Comparison of ENCODE assay signal across 17 cellular contexts in the genomic region with DNA sequence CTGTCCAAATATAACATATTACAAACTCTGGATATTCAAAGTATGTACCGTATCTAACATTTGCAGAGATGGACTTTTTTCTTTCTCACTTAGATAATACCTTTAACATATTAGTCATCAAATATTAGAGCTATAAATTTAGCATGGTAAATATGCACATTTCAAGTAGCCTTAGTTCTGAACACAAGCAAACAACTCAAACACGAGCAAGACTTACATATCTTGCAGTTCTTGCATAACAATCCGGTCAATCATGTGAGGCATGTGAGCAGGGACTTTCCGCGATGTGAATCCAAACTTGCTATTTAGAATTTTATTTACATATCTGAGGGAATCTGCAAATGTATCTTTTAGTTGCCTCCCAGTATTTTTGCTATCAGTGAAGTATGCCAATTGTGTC. TPM values are rescaled to one million over a fixed set of nuclear protein-coding genes. Genes with fewer than 3 reads are reported as not detected.
DNase-seq lines count a peak whose midpoint lies in the region; ATAC-seq and TF ChIP-seq lines count a peak whose summit lies in the region.
"Had no signal": no experiment of that assay in that cellular context is flagged by ENCODE, and none has a peak within 500 bp of the region (broad histone marks: within the 10 kb centered on the region; RNA-seq: fewer than 3 reads in every experiment).

No MANE protein-coding gene starts in this region.

- peaks cover 10 to 72% of the 10 kb centered on the region in 2 experiments for H3K36me3 ChIP-seq in mesenchymal stem cell (ENCODE audit: control insufficient read depth in 1 of 2, insufficient read depth in 2 of 2, low read depth in 1 of 2, low read length in 2 of 2)

- H2AK5ac ChIP-seq in mesenchymal stem cell (ENCODE audit: low read length, severe bottlenecking): no peak overlapping the region

- H2AFZ ChIP-seq in mesenchymal stem cell (ENCODE audit: low read depth, low read length): no peak overlapping the region

- H3K4me3 ChIP-seq in epithelial cell of esophagus (ENCODE audit: low read length) (no peak overlapping the region), mesenchymal stem cell (ENCODE audit: insufficient read depth in 1 of 2, low read depth in 1 of 2, low read length in 2 of 2) (no peak overlapping the region)

- H3K27ac ChIP-seq in 22Rv1 (peak overlapping the region; percentile 68), mesenchymal stem cell (ENCODE audit: low read length, poor library complexity, severe bottlenecking) (no peak overlapping the region)

- ATAC-seq in stimulated activated effector memory CD8-positive, alpha-beta T cell treated with anti-CD3 and anti-CD28 coated beads, Interleukin-12 subunit alpha, Interleukin-12 subunit beta, amount 100 ng/mL, for 72 hours: no peak
- ATAC-seq in GM19395 (IDR thresholded peaks at IDR 0.05; ENCODE audit: unreplicated experiment): no peak
- ATAC-seq in activated naive CD8-positive, alpha-beta T cell treated with anti-CD3 and anti-CD28 coated beads, Interleukin-2, amount 50 U/mL, for 24 hours: no peak
- ATAC-seq: Panc1 had no signal

- TF ChIP-seq CTCF in 22Rv1 (IDR thresholded peaks at IDR 0.05) (no peak), epithelial cell of esophagus (IDR thresholded peaks at IDR 0.05; ENCODE audit: insufficient read depth, low read depth, low read length, missing control alignments) (no peak), GM10266 (IDR thresholded peaks at IDR 0.05; ENCODE audit: control insufficient read depth, insufficient read depth, low read depth, missing control alignments) (no peak)

- H4K91ac ChIP-seq in mesenchymal stem cell (ENCODE audit: low read length): no peak overlapping the region

- H3K36me3 Mint-ChIP-seq in stimulated activated effector memory CD8-positive, alpha-beta T cell treated with anti-CD3 and anti-CD28 coated beads, Interleukin-12 subunit alpha, Interleukin-12 subunit beta, amount 100 ng/mL, for 72 hours: peaks cover 99% of the 10 kb centered on the region
- peaks cover 28% of the 10 kb centered on the region for H3K36me3 Mint-ChIP-seq in activated naive CD8-positive, alpha-beta T cell treated with anti-CD3 and anti-CD28 coated beads, Interleukin-2, amount 50 U/mL, for 24 hours (ENCODE audit: low read depth)

- H3K23ac ChIP-seq in mesenchymal stem cell (ENCODE audit: low read length in 2 of 2): no peak overlapping the region

- no peak overlapping the region for H2BK5ac ChIP-seq in mesenchymal stem cell (ENCODE audit: low read depth, low read length, poor library complexity, severe bottlenecking)

- H3K79me1 ChIP-seq in mesenchymal stem cell (replicated peaks; ENCODE audit: low read length, poor library complexity, severe bottlenecking): no peaks in the 10 kb centered on the region

- no peak overlapping the region for H2BK12ac ChIP-seq in mesenchymal stem cell (ENCODE audit: low read length in 2 of 2)

- DNase-seq in NCI-H226: peak; percentile 37
- peak; percentile 13 for DNase-seq in epithelial cell of esophagus (ENCODE audit: low read depth)
- DNase-seq in mesenchymal stem cell: peak; percentile 17
- DNase-seq in stimulated activated effector memory CD8-positive, alpha-beta T cell treated with anti-CD3 and anti-CD28 coated beads, Interleukin-12 subunit alpha, Interleukin-12 subunit beta, amount 100 ng/mL, for 72 hours (ENCODE audit: low spot score in 2 of 2): no peak
- DNase-seq in GM10266 (ENCODE audit: extremely low spot score): no peak
- DNase-seq in activated naive CD8-positive, alpha-beta T cell treated with anti-CD3 and anti-CD28 coated beads, Interleukin-2, amount 50 U/mL, for 24 hours: no peak
- DNase-seq: DMS53, KBM-7, NCI-H1092 treated with DMSO at 0.1 percent for 48 hours, NCI-H1694, NCI-H446 treated with DMSO at 0.1 percent for 48 hours, NCI-H748 treated with DMSO at 0.1 percent for 48 hours, Right ventricle myocardium superior had no signal

- H2BK15ac ChIP-seq in mesenchymal stem cell (ENCODE audit: low read depth, poor library complexity, severe bottlenecking): no peak overlapping the region

- no peak overlapping the region for H3K4me3 Mint-ChIP-seq in stimulated activated effector memory CD8-positive, alpha-beta T cell treated with anti-CD3 and anti-CD28 coated beads, Interleukin-12 subunit alpha, Interleukin-12 subunit beta, amount 100 ng/mL, for 72 hours
- no peak overlapping the region for H3K4me3 Mint-ChIP-seq in activated naive CD8-positive, alpha-beta T cell treated with anti-CD3 and anti-CD28 coated beads, Interleukin-2, amount 50 U/mL, for 24 hours

- H3K27ac Mint-ChIP-seq in stimulated activated effector memory CD8-positive, alpha-beta T cell treated with anti-CD3 and anti-CD28 coated beads, Interleukin-12 subunit alpha, Interleukin-12 subunit beta, amount 100 ng/mL, for 72 hours: no peak overlapping the region
- no peak overlapping the region for H3K27ac Mint-ChIP-seq in activated naive CD8-positive, alpha-beta T cell treated with anti-CD3 and anti-CD28 coated beads, Interleukin-2, amount 50 U/mL, for 24 hours

- no peaks in the 10 kb centered on the region for H3K4me1 Mint-ChIP-seq in stimulated activated effector memory CD8-positive, alpha-beta T cell treated with anti-CD3 and anti-CD28 coated beads, Interleukin-12 subunit alpha, Interleukin-12 subunit beta, amount 100 ng/mL, for 72 hours
- H3K4me1 Mint-ChIP-seq in activated naive CD8-positive, alpha-beta T cell treated with anti-CD3 and anti-CD28 coated beads, Interleukin-2, amount 50 U/mL, for 24 hours: peaks cover 3% of the 10 kb centered on the region

- no peak overlapping the region for H3K4me2 ChIP-seq in mesenchymal stem cell (ENCODE audit: low read length, poor library complexity, severe bottlenecking)

- 83% methylated on average over 2 of the region's 5 CpGs for WGBS in mesenchymal stem cell

- no peak overlapping the region for H3K9ac ChIP-seq in mesenchymal stem cell (ENCODE audit: low read length)

- no peaks in the 10 kb centered on the region for H3K27me3 Mint-ChIP-seq in activated naive CD8-positive, alpha-beta T cell treated with anti-CD3 and anti-CD28 coated beads, Interleukin-2, amount 50 U/mL, for 24 hours

- H2BK120ac ChIP-seq in mesenchymal stem cell (ENCODE audit: low read depth, low read length): no peak overlapping the region

- no peaks in the 10 kb centered on the region for H3K4me1 ChIP-seq in mesenchymal stem cell (ENCODE audit: control insufficient read depth, insufficient read depth, low read depth, low read length)

- H3K14ac ChIP-seq in mesenchymal stem cell (ENCODE audit: low read length in 2 of 2): no peak overlapping the region

- no peaks in the 10 kb centered on the region for H3K27me3 ChIP-seq in mesenchymal stem cell (ENCODE audit: control insufficient read depth in 1 of 2, insufficient read depth in 1 of 2, low read length in 2 of 2)

- H3K18ac ChIP-seq in mesenchymal stem cell (ENCODE audit: low read depth in 1 of 2, low read length in 2 of 2): no peak overlapping the region

- no peak overlapping the region for H3K4ac ChIP-seq in mesenchymal stem cell (ENCODE audit: low read depth in 1 of 2, low read length in 2 of 2)

- no peaks in the 10 kb centered on the region for H3K9me3 Mint-ChIP-seq in stimulated activated effector memory CD8-positive, alpha-beta T cell treated with anti-CD3 and anti-CD28 coated beads, Interleukin-12 subunit alpha, Interleukin-12 subunit beta, amount 100 ng/mL, for 72 hours
- no peaks in the 10 kb centered on the region for H3K9me3 Mint-ChIP-seq in activated naive CD8-positive, alpha-beta T cell treated with anti-CD3 and anti-CD28 coated beads, Interleukin-2, amount 50 U/mL, for 24 hours
- H3K9me3 Mint-ChIP-seq: CD14-positive monocyte had no signal

- no peak overlapping the region for H4K8ac ChIP-seq in mesenchymal stem cell (ENCODE audit: low read length)

- no peaks in the 10 kb centered on the region for H3K9me3 ChIP-seq in mesenchymal stem cell (ENCODE audit: control insufficient read depth, low read length)

RNA-seq across cellular contexts. Expression of gene SYCP3, which starts 22.1 kb away (rescaled TPM):
- 0.03 TPM for polyA plus RNA-seq in mesenchymal stem cell (2013, experiment 1 of 2)
- 0.10 TPM for polyA plus RNA-seq in mesenchymal stem cell (2013, experiment 2 of 2)
- polyA plus RNA-seq: CD14-positive monocyte had no signal

Comparison
In these comparisons a context has a peak if more than half of its experiments do, and no peak if none do; other contexts are left out.
1. DNase-seq: peak in NCI-H226 (single experiment), epithelial cell of esophagus (single experiment) and mesenchymal stem cell (single experiment); none in stimulated activated effector memory CD8-positive, alpha-beta T cell treated with anti-CD3 and anti-CD28 coated beads, Interleukin-12 subunit alpha, Interleukin-12 subunit beta, amount 100 ng/mL, for 72 hours (0 of 2), GM10266 (single experiment) and activated naive CD8-positive, alpha-beta T cell treated with anti-CD3 and anti-CD28 coated beads, Interleukin-2, amount 50 U/mL, for 24 hours (single experiment).